In genomic region chr19:17510220-17510993, GRCh38 we compare ENCODE assay signal across 8 cellular contexts. TPM values are rescaled to one million over a fixed set of nuclear protein-coding genes. Genes with fewer than 3 reads are reported as not detected.
DNase-seq lines count a peak whose midpoint lies in the region; ATAC-seq and TF ChIP-seq lines count a peak whose summit lies in the region.

No MANE protein-coding gene starts in this region.

- POLR2A ChIA-PET in CD8-positive, alpha-beta T cell (lab: Charles Lee), result interaction anchor here (0.8 to 3.1 kb wide), 6 partner anchors 13 to 295 kb away, joined by 3 to 41 read pairs (median 4); partner anchors contain the start of gene USE1

- peak overlapping the region; percentile 81 for H3K27ac ChIP-seq in CD8-positive, alpha-beta T cell (ENCODE audit: low read depth, low read length)
- peak overlapping the region; percentile 98 for H3K27ac ChIP-seq in neuronal stem cell (replicated peaks; ENCODE audit: low read length)

- H3K4me1 ChIP-seq in CD8-positive, alpha-beta T cell (ENCODE audit: insufficient read depth, low read length), result peaks cover 17% of the 10 kb centered on the region
- peaks cover 9% of the 10 kb centered on the region for H3K4me1 ChIP-seq in endocrine pancreas (ENCODE audit: control insufficient read depth, insufficient read depth, low read length)
- H3K4me1 ChIP-seq in neuronal stem cell (ENCODE audit: control insufficient read depth in 2 of 2, insufficient read depth in 1 of 2, low read depth in 1 of 2, low read length in 2 of 2), result peaks cover 5 to 10% of the 10 kb centered on the region in 2 donors

- H3K18ac ChIP-seq in neuronal stem cell (ENCODE audit: low read length), result peak overlapping the region; percentile 91

- H3K9ac ChIP-seq in endocrine pancreas (ENCODE audit: control insufficient read depth, insufficient read depth, low read length), result peak overlapping the region; percentile 86
- H3K9ac ChIP-seq in neuronal stem cell (ENCODE audit: low read depth, low read length, poor library complexity), result no peak overlapping the region

- no peak overlapping the region for H2AFZ ChIP-seq in neuronal stem cell (ENCODE audit: low read length)

- peak overlapping the region; percentile 100 for H3K4me3 Mint-ChIP-seq in CD8-positive, alpha-beta T cell

- H2BK12ac ChIP-seq in neuronal stem cell (ENCODE audit: low read length), result no peak overlapping the region

- no peak for ATAC-seq in CD8-positive, alpha-beta T cell
- ATAC-seq in GM21381 (IDR thresholded peaks at IDR 0.05; ENCODE audit: unreplicated experiment) (no peak), GM18511 (IDR thresholded peaks at IDR 0.05; ENCODE audit: unreplicated experiment) (no peak)

- intact Hi-C loops in CD8-positive, alpha-beta T cell (cut with DNase I, micrococcal nuclease), result loop anchor here (2.0 to 5.0 kb wide), 3 partner anchors 22 to 243 kb away; partner anchors contain the start of gene BABAM1 (in 1 of the 2)

- WGBS in neuronal stem cell (ENCODE audit: extremely low coverage in 2 of 2, insufficient read length in 2 of 2, insufficient replicate concordance in 1 of 2), 2 donors, result no CpG with 5 or more reads among the region's 13 CpGs

- H3K4me2 ChIP-seq in neuronal stem cell (ENCODE audit: insufficient read depth, low read length, poor library complexity, severe bottlenecking), result peak overlapping the region; percentile 33

- no peaks in the 10 kb centered on the region for H3K36me3 ChIP-seq in CD8-positive, alpha-beta T cell (ENCODE audit: insufficient read depth, low read length)
- H3K36me3 ChIP-seq in endocrine pancreas (ENCODE audit: control insufficient read depth, insufficient read depth, low read length) (no peaks in the 10 kb centered on the region), neuronal stem cell (replicated peaks in 1 of 2; ENCODE audit: control insufficient read depth in 2 of 2, insufficient read depth in 2 of 2, low read length in 2 of 2) (peaks cover 3 to 5% of the 10 kb centered on the region in 2 donors)

- no peak overlapping the region for H3K14ac ChIP-seq in neuronal stem cell (ENCODE audit: low read length)

- no peak overlapping the region for H3K23ac ChIP-seq in neuronal stem cell (ENCODE audit: low read depth, low read length, poor library complexity)

- peak overlapping the region; percentile 97 for H3K27ac Mint-ChIP-seq in CD8-positive, alpha-beta T cell

- H2AK5ac ChIP-seq in neuronal stem cell (ENCODE audit: low read depth, low read length), result peak overlapping the region; percentile 96

- no peak overlapping the region for H2BK120ac ChIP-seq in neuronal stem cell (ENCODE audit: low read depth, low read length)

- H3K4me3 ChIP-seq in CD8-positive, alpha-beta T cell (ENCODE audit: low read depth, low read length), result peak overlapping the region; percentile 96
- H3K4me3 ChIP-seq in endocrine pancreas (ENCODE audit: control insufficient read depth, insufficient read depth, low read length) (peak overlapping the region; percentile 29), neuronal stem cell (ENCODE audit: low read length in 2 of 2) (peak overlapping the region; percentile 72 to 93)

- no peak overlapping the region for H2BK5ac ChIP-seq in neuronal stem cell (ENCODE audit: low read length)

- H3K4ac ChIP-seq in neuronal stem cell (ENCODE audit: low read length), result no peak overlapping the region

- H3K27me3 Mint-ChIP-seq in CD8-positive, alpha-beta T cell (ENCODE audit: low read depth), result no peaks in the 10 kb centered on the region

- no peaks in the 10 kb centered on the region for H3K9me3 Mint-ChIP-seq in CD8-positive, alpha-beta T cell

- H3K4me1 Mint-ChIP-seq in CD8-positive, alpha-beta T cell (ENCODE audit: low read depth), result peaks cover 36% of the 10 kb centered on the region

- H2BK15ac ChIP-seq in neuronal stem cell (ENCODE audit: low read length), result no peak overlapping the region

- no peak for DNase-seq in CD8-positive, alpha-beta T cell
- DNase-seq in OCI-M1 (lab: John Stamatoyannopoulos, UW) (peak; percentile 27), neuronal stem cell (ENCODE audit: low spot score) (no peak), NCI-H345 treated with DMSO at 0.1 percent for 48 hours (lab: John Stamatoyannopoulos, UW; ENCODE audit: unreplicated experiment) (no peak), NCI-H2196 treated with DMSO at 0.1 percent for 48 hours (lab: John Stamatoyannopoulos, UW; ENCODE audit: unreplicated experiment) (no peak)

- peaks cover 15% of the 10 kb centered on the region for H3K79me1 ChIP-seq in neuronal stem cell (ENCODE audit: low read depth, low read length)

- H3K27me3 ChIP-seq in CD8-positive, alpha-beta T cell (ENCODE audit: insufficient read depth, low read length), result no peaks in the 10 kb centered on the region
- H3K27me3 ChIP-seq in endocrine pancreas (ENCODE audit: control insufficient read depth, insufficient read depth, low read length) (no peaks in the 10 kb centered on the region), neuronal stem cell (ENCODE audit: control insufficient read depth in 3 of 3, insufficient read depth in 3 of 3, low read depth in 1 of 3, low read length in 3 of 3) (no peaks in the 10 kb centered on the region)

- H4K8ac ChIP-seq in neuronal stem cell (ENCODE audit: low read depth, low read length), result no peak overlapping the region

- CTCF ChIA-PET in CD8-positive, alpha-beta T cell (lab: Charles Lee), result interaction anchor here (0.6 to 3.0 kb wide), 11 partner anchors 8 to 116 kb away, joined by 3 to 24 read pairs (median 4); no protein-coding TSS in a partner anchor

- no peak for TF ChIP-seq CTCF in CD8-positive, alpha-beta T cell (IDR thresholded peaks at IDR 0.05)

- H4K91ac ChIP-seq in neuronal stem cell (ENCODE audit: low read depth, low read length, poor library complexity), result no peak overlapping the region

- no peaks in the 10 kb centered on the region for H3K9me3 ChIP-seq in CD8-positive, alpha-beta T cell (ENCODE audit: low read length)
- H3K9me3 ChIP-seq in endocrine pancreas (ENCODE audit: control insufficient read depth, low read length) (no peaks in the 10 kb centered on the region), neuronal stem cell (replicated peaks in 1 of 2; ENCODE audit: control insufficient read depth in 2 of 2, insufficient read depth in 1 of 2, low read depth in 1 of 2, low read length in 2 of 2) (peaks cover 2 to 12% of the 10 kb centered on the region in 2 donors)

- peaks cover 10% of the 10 kb centered on the region for H3K36me3 Mint-ChIP-seq in CD8-positive, alpha-beta T cell

RNA-seq across cellular contexts. Expression of gene PGLS, which starts 1.0 kb away (rescaled TPM):
- 10 to 100 TPM; 34.7 TPM for total RNA-seq in CD8-positive, alpha-beta T cell
- polyA plus RNA-seq in neuronal stem cell (2013, experiment 1 of 2), result 109 TPM
- 106 TPM for polyA plus RNA-seq in neuronal stem cell (2013, experiment 2 of 2)

RNA-seq across cellular contexts. Expression of gene SLC27A1, which starts 40.1 kb away (rescaled TPM):
- 1 to 10 TPM; 8.1 to 9.4 TPM for total RNA-seq in CD8-positive, alpha-beta T cell
- 10.0 TPM for polyA plus RNA-seq in neuronal stem cell (2013, experiment 1 of 2)
- 9.8 TPM for polyA plus RNA-seq in neuronal stem cell (2013, experiment 2 of 2)

RNA-seq across cellular contexts. Expression of gene COLGALT1, which starts 45.0 kb away (rescaled TPM):
- total RNA-seq in CD8-positive, alpha-beta T cell, result 10 to 100 TPM; 22.7 to 26.3 TPM
- 51.5 TPM for polyA plus RNA-seq in neuronal stem cell (2013, experiment 1 of 2)
- polyA plus RNA-seq in neuronal stem cell (2013, experiment 2 of 2), result 51.9 TPM

RNA-seq across cellular contexts. Expression of gene NXNL1, which starts 49.7 kb away (rescaled TPM):
- total RNA-seq in CD8-positive, alpha-beta T cell, result not detected
- not detected for polyA plus RNA-seq in neuronal stem cell (2013, experiment 1 of 2)
- polyA plus RNA-seq in neuronal stem cell (2013, experiment 2 of 2), result not detected

Comparison
In these comparisons a context has a peak if more than half of its experiments do, and no peak if none do; other contexts are left out.
1. H3K4me3 ChIP-seq: peak in every context shown above with its lines; median percentile 96 in CD8-positive, alpha-beta T cell; 82 in neuronal stem cell; 29 in endocrine pancreas.